8 cellular contexts compared by ENCODE assay signal in the genomic region with DNA sequence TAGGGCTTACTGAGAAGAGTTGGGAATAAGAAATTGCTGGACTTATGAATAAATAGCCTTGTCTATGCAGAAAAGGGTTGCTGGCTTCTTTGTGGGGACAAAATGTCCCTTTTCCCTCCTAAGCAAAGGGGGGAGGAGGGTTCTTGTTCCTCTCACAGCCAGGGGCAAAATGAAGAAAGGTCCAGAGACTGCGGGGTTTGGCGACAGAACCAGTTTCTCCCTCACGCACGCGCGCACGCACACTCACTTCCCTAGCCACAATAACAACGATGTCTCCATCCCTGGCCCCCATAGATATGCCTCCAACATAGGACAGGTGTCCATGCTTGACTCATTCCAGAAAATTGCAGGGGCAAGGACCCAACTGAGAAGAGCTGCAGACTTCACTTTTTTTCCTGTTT. TPM values are rescaled to one million over a fixed set of nuclear protein-coding genes. Genes with fewer than 3 reads are reported as not detected.
DNase-seq lines count a peak whose midpoint lies in the region; ATAC-seq, FAIRE-seq and TF ChIP-seq lines count a peak whose summit lies in the region.

No MANE protein-coding gene starts in this region.

- H3K9me3 Mint-ChIP-seq in nephron progenitor cell: no peaks in the 10 kb centered on the region

- H3K4me3 Mint-ChIP-seq in nephron progenitor cell: peak overlapping the region; percentile 98

- no TSS peak for BruUV-seq in endothelial cell of umbilical vein (replicated peaks; lab: Mats Ljungman, UMichigan)

- dilution Hi-C loops in endothelial cell of umbilical vein (cut with MboI; ENCODE audit: extremely low pct_ligation_motif_present, low sequenced_read_pairs): no loop called here

- H3K4me1 ChIP-seq in ACC112 (ENCODE audit: control insufficient read depth, insufficient read depth, low read length, unreplicated experiment): peaks cover 48% of the 10 kb centered on the region
- peaks cover 32% of the 10 kb centered on the region for H3K4me1 ChIP-seq in endothelial cell of umbilical vein (ENCODE audit: control insufficient read depth, extremely low read depth, insufficient read depth, low read length)

- TF ChIP-seq CTCF in endothelial cell of umbilical vein (IDR thresholded peaks at IDR 0.05; ENCODE audit: extremely low read depth in 1 of 2, insufficient read depth in 1 of 2, low read depth in 1 of 2, low read length in 2 of 2) (no peak), nephron progenitor cell (IDR thresholded peaks at IDR 0.05) (no peak)

- no peak for TF ChIP-seq POLR2A in endothelial cell of umbilical vein (IDR thresholded peaks at IDR 0.05; ENCODE audit: low read depth, low read length)

- intact Hi-C loops in endothelial cell of umbilical vein (cut with micrococcal nuclease): no loop called here

- H3K79me2 ChIP-seq in ACC112 (ENCODE audit: control insufficient read depth, insufficient read depth, low read length, unreplicated experiment): peaks cover 74% of the 10 kb centered on the region
- H3K79me2 ChIP-seq in endothelial cell of umbilical vein (ENCODE audit: control insufficient read depth, insufficient read depth, low read length): peaks cover 74% of the 10 kb centered on the region

- FAIRE-seq in endothelial cell of umbilical vein (lab: Jason Lieb, UNC): peak; percentile 12

- H3K27me3 Mint-ChIP-seq in nephron progenitor cell (ENCODE audit: low read depth, poor library complexity): peaks cover 9% of the 10 kb centered on the region

- peaks cover 68% of the 10 kb centered on the region for H3K4me1 Mint-ChIP-seq in nephron progenitor cell

- H3K9ac ChIP-seq in endothelial cell of umbilical vein (replicated peaks; ENCODE audit: extremely low read depth, insufficient read depth, low read length): no peak overlapping the region

- H3K36me3 Mint-ChIP-seq in nephron progenitor cell (ENCODE audit: low read depth): no peaks in the 10 kb centered on the region

- H3K4me3 ChIP-seq in ACC112 (ENCODE audit: low read depth, low read length) (peak overlapping the region; percentile 98), endothelial cell of umbilical vein (replicated peaks in 1 of 3; ENCODE audit: insufficient read depth in 1 of 3, low read depth in 1 of 3, low read length in 3 of 3) (no peak overlapping the region)

- no peak overlapping the region for H3K4me2 ChIP-seq in endothelial cell of umbilical vein (ENCODE audit: insufficient read depth, low read length)

- POLR2A ChIA-PET in endothelial cell of umbilical vein (lab: Charles Lee): no interaction called here

- ATAC-seq in GM19023 (IDR thresholded peaks at IDR 0.05; ENCODE audit: unreplicated experiment) (no peak), GM19324 (IDR thresholded peaks at IDR 0.05; ENCODE audit: low FRiP score, unreplicated experiment) (no peak), HG03280 (IDR thresholded peaks at IDR 0.05; ENCODE audit: unreplicated experiment) (no peak), HG02798 (IDR thresholded peaks at IDR 0.05; ENCODE audit: poor library complexity, unreplicated experiment) (no peak)

- H3K27ac Mint-ChIP-seq in nephron progenitor cell: no peak overlapping the region

- H3K27me3 ChIP-seq in ACC112 (ENCODE audit: insufficient read depth, low read length) (no peaks in the 10 kb centered on the region), endothelial cell of umbilical vein (ENCODE audit: control insufficient read depth in 2 of 2, insufficient read depth in 2 of 2, low read length in 2 of 2) (no peaks in the 10 kb centered on the region)

- H4K20me1 ChIP-seq in endothelial cell of umbilical vein (replicated peaks; ENCODE audit: control insufficient read depth, extremely low read depth, insufficient read depth, low read length): no peaks in the 10 kb centered on the region

- H3K27ac ChIP-seq in ACC112 (ENCODE audit: low read depth, low read length): peak overlapping the region; percentile 74
- no peak overlapping the region for H3K27ac ChIP-seq in endothelial cell of umbilical vein (ENCODE audit: insufficient read depth, low read depth, low read length)

- H3K36me3 ChIP-seq in ACC112 (ENCODE audit: insufficient read depth, low read length) (no peaks in the 10 kb centered on the region), endothelial cell of umbilical vein (ENCODE audit: control insufficient read depth in 2 of 2, extremely low read depth in 1 of 2, insufficient read depth in 2 of 2, low read length in 2 of 2) (no peaks in the 10 kb centered on the region)

- no peaks in the 10 kb centered on the region for H3K9me3 ChIP-seq in endothelial cell of umbilical vein (replicated peaks; ENCODE audit: control insufficient read depth, insufficient read depth, low read length)

- CTCF ChIA-PET in endothelial cell of umbilical vein (lab: Charles Lee): interaction anchor here (1.1 to 7.8 kb wide), 4 partner anchors 123 to 861 kb away, joined by 3 to 85 read pairs (median 14); no protein-coding TSS in a partner anchor

- H3K9me1 ChIP-seq in endothelial cell of umbilical vein (replicated peaks; ENCODE audit: control insufficient read depth, extremely low read depth, insufficient read depth, low read length): no peaks in the 10 kb centered on the region

- DNase-seq in M059J (ENCODE audit: low read depth) (peak; percentile 53), endothelial cell of umbilical vein (ENCODE audit: low read depth, low spot score) (peak; percentile 26), nephron progenitor cell (no peak)

- no peak overlapping the region for H2AFZ ChIP-seq in ACC112 (ENCODE audit: low read length, unreplicated experiment)
- H2AFZ ChIP-seq in endothelial cell of umbilical vein (ENCODE audit: low read depth, low read length): no peak overlapping the region

TF ChIP-seq in endothelial cell of umbilical vein, 7 proteins besides CTCF, POLR2A, EP300 and RAD21:
- TF ChIP-seq MYC (IDR thresholded peaks at IDR 0.05; ENCODE audit: low read depth, low read length) (no peak), GATA2 (IDR thresholded peaks at IDR 0.05; ENCODE audit: insufficient read depth, insufficient read length, low read depth, low read length) (no peak), EZH2 (IDR thresholded peaks at IDR 0.05; ENCODE audit: borderline replicate concordance, low read depth, low read length, severe bottlenecking) (no peak), FOS (IDR thresholded peaks at IDR 0.05; ENCODE audit: borderline replicate concordance, insufficient read depth, low read length) (no peak), JUN (IDR thresholded peaks at IDR 0.05; ENCODE audit: borderline replicate concordance, insufficient read depth, insufficient read length, low read depth) (no peak), POLR2AphosphoS5 (IDR thresholded peaks at IDR 0.05; ENCODE audit: insufficient read depth, low read depth, low read length) (no peak)
- TF ChIP-seq, protein P1, sequence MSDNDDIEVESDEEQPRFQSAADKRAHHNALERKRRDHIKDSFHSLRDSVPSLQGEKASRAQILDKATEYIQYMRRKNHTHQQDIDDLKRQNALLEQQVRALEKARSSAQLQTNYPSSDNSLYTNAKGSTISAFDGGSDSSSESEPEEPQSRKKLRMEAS (IDR thresholded peaks at IDR 0.05; ENCODE audit: insufficient read depth, insufficient read length): no peak

RNA-seq across cellular contexts. Expression of gene ZMIZ1, which starts 3.3 kb away (rescaled TPM):
- 21.9 and 47.2 TPM in 2 replicates for total RNA-seq in M059J (2014; rRNA removed; shearing (Covaris generic))
- 46.7 and 49.6 TPM in 2 replicates for total RNA-seq in endothelial cell of umbilical vein
- polyA plus RNA-seq in endothelial cell of umbilical vein: 12.5 and 13.0 TPM in 2 replicates
- polyA plus RNA-seq in endothelial cell of umbilical vein (2011; cell fraction: cytosol; rRNA removed): 21.9 and 22.0 TPM in 2 replicates
- 28.9 and 35.8 TPM in 2 replicates for polyA plus RNA-seq in endothelial cell of umbilical vein (2011; cell fraction: nucleus; rRNA removed)
- 33.1 and 33.9 TPM in 2 replicates for polyA plus RNA-seq in endothelial cell of umbilical vein (2012)
- polyA minus RNA-seq in endothelial cell of umbilical vein: 28.8 and 38.1 TPM in 2 replicates
- 5.4 TPM for polyA minus RNA-seq in endothelial cell of umbilical vein (2011; cell fraction: cytosol; rRNA and poly(A)+ RNA removed)
- 26.6 and 30.9 TPM in 2 replicates for polyA minus RNA-seq in endothelial cell of umbilical vein (2011; cell fraction: nucleus; rRNA and poly(A)+ RNA removed)
